ENCODE assay signal across 12 cellular contexts in genomic region chr9:77712533-77713130, GRCh38.
DNase-seq lines count a peak whose midpoint lies in the region; ATAC-seq and TF ChIP-seq lines count a peak whose summit lies in the region.
"Had no signal": no experiment of that assay in that cellular context is flagged by ENCODE, and none has a peak within 500 bp of the region (broad histone marks: within the 10 kb centered on the region; RNA-seq: fewer than 3 reads in every experiment).

No MANE protein-coding gene starts in this region.

- no peak overlapping the region for H3K4me3 Mint-ChIP-seq in CD14-positive monocyte
- H3K4me3 Mint-ChIP-seq: activated B cell treated with CpG ODN at 0.5 μM for 24 hours; activated naive CD8-positive, alpha-beta T cell treated with anti-CD3 and anti-CD28 coated beads, Interleukin-2, amount 10 ng/mL, durations not matched to agents 7 days and 5 days; H9 had no signal

- no peak for TF ChIP-seq POLR2A in sigmoid colon (IDR thresholded peaks at IDR 0.05)

- WGBS in mammary epithelial cell (ENCODE audit: low coverage, missing lambda C conversion rate) = 41% methylated on average over 8 of the region's 9 CpGs
- 17% methylated on average over 9 of the region's 9 CpGs for WGBS in mesenchymal stem cell
- WGBS in sigmoid colon, 2 donors = 76 to 86% methylated on average over 9 of the region's 9 CpGs

- no peak overlapping the region for H3K9ac ChIP-seq in mammary epithelial cell (ENCODE audit: insufficient read depth, low read length)
- no peak overlapping the region for H3K9ac ChIP-seq in mesenchymal stem cell (ENCODE audit: low read length)

- H3K18ac ChIP-seq in mesenchymal stem cell (ENCODE audit: low read depth in 1 of 2, low read length in 2 of 2) = peak overlapping the region; percentile 95 to 96

- no peak for DNase-seq in CD14-positive monocyte (ENCODE audit: low spot score)
- DNase-seq in LHCN-M2 (ENCODE audit: low read depth) = peak; percentile 75
- peak; percentile 79 for DNase-seq in mammary epithelial cell
- DNase-seq in mesenchymal stem cell = peak; percentile 83
- DNase-seq in sigmoid colon = no peak
- no peak for DNase-seq in left lobe of liver (ENCODE audit: low spot score)
- no peak for DNase-seq in NCI-H128 (lab: John Stamatoyannopoulos, UW; ENCODE audit: unreplicated experiment)
- no peak for DNase-seq in RPMI8226
- DNase-seq: activated B cell treated with CpG ODN at 0.5 μM for 24 hours; activated naive CD8-positive, alpha-beta T cell treated with anti-CD3 and anti-CD28 coated beads, Interleukin-2, amount 10 ng/mL, durations not matched to agents 7 days and 5 days; H9; NCI-H1436 had no signal

- H2BK12ac ChIP-seq in mesenchymal stem cell (ENCODE audit: low read length in 2 of 2) = peak overlapping the region; percentile 83 to 88

- no peak for TF ChIP-seq EP300 in sigmoid colon (IDR thresholded peaks at IDR 0.05)

- ATAC-seq in left lobe of liver = no peak

- no TSS peak for BruUV-seq in mammary epithelial cell (replicated peaks; lab: Mats Ljungman, UMichigan)

- H3K4me2 ChIP-seq in mammary epithelial cell (ENCODE audit: insufficient read depth, low read depth, low read length) = peak overlapping the region; percentile 29
- H3K4me2 ChIP-seq in mesenchymal stem cell (ENCODE audit: low read length, poor library complexity, severe bottlenecking) = peak overlapping the region; percentile 33

- H3K9me3 ChIP-seq in mammary epithelial cell (replicated peaks; ENCODE audit: insufficient read depth, low read length) (no peaks in the 10 kb centered on the region), mesenchymal stem cell (ENCODE audit: control insufficient read depth, low read length) (peaks cover 12% of the 10 kb centered on the region), sigmoid colon (no peaks in the 10 kb centered on the region)

- no peaks in the 10 kb centered on the region for H3K79me2 ChIP-seq in mammary epithelial cell (ENCODE audit: insufficient read depth, low read length)

- H3K27ac Mint-ChIP-seq in CD14-positive monocyte = peak overlapping the region in 4 of 7 donors; percentile 13 to 68 (median 28)
- H3K27ac Mint-ChIP-seq: activated B cell treated with CpG ODN at 0.5 μM for 24 hours; activated naive CD8-positive, alpha-beta T cell treated with anti-CD3 and anti-CD28 coated beads, Interleukin-2, amount 10 ng/mL, durations not matched to agents 7 days and 5 days; H9 had no signal

- H3K9me3 Mint-ChIP-seq in CD14-positive monocyte = peaks cover 0 to 7% (median 6%) of the 10 kb centered on the region in 7 donors

- H3K27ac ChIP-seq in mammary epithelial cell (ENCODE audit: insufficient read depth, low read depth, low read length) = no peak overlapping the region
- peak overlapping the region; percentile 100 for H3K27ac ChIP-seq in mesenchymal stem cell (ENCODE audit: low read length, poor library complexity, severe bottlenecking)
- H3K27ac ChIP-seq in sigmoid colon = peak overlapping the region in 2 of 4 donors; percentile 32 to 56

- H3K4me3 ChIP-seq in mammary epithelial cell (replicated peaks in 1 of 3; ENCODE audit: insufficient read depth in 1 of 3, low read depth in 2 of 3, low read length in 3 of 3) = no peak overlapping the region
- no peak overlapping the region for H3K4me3 ChIP-seq in mesenchymal stem cell (ENCODE audit: insufficient read depth in 1 of 2, low read depth in 1 of 2, low read length in 2 of 2)
- H3K4me3 ChIP-seq in sigmoid colon = no peak overlapping the region

- H3K79me1 ChIP-seq in mesenchymal stem cell (replicated peaks; ENCODE audit: low read length, poor library complexity, severe bottlenecking) = peaks cover 3% of the 10 kb centered on the region

- H2BK15ac ChIP-seq in mesenchymal stem cell (ENCODE audit: low read depth, poor library complexity, severe bottlenecking) = peak overlapping the region; percentile 79

- H3K4me1 Mint-ChIP-seq in CD14-positive monocyte = peaks cover 46% of the 10 kb centered on the region
- H3K4me1 Mint-ChIP-seq: activated naive CD8-positive, alpha-beta T cell treated with anti-CD3 and anti-CD28 coated beads, Interleukin-2, amount 10 ng/mL, durations not matched to agents 7 days and 5 days had no signal

- H2AK5ac ChIP-seq in mesenchymal stem cell (ENCODE audit: low read length, severe bottlenecking) = peak overlapping the region; percentile 100

- intact Hi-C loops in CD14-positive monocyte (cut with micrococcal nuclease) (no loop called here), mammary epithelial cell (cut with micrococcal nuclease) (no loop called here), sigmoid colon (cut with DNase I) (no loop called here)

- H4K8ac ChIP-seq in mesenchymal stem cell (ENCODE audit: low read length) = peak overlapping the region; percentile 81

- peak overlapping the region; percentile 49 to 88 for H3K4ac ChIP-seq in mesenchymal stem cell (ENCODE audit: low read depth in 1 of 2, low read length in 2 of 2)

- peak overlapping the region in 1 of 2 experiments; percentile 84 for H3K14ac ChIP-seq in mesenchymal stem cell (ENCODE audit: low read length in 2 of 2)

- peak overlapping the region; percentile 76 for H2BK120ac ChIP-seq in mesenchymal stem cell (ENCODE audit: low read depth, low read length)

- H3K4me1 ChIP-seq in mammary epithelial cell (ENCODE audit: insufficient read depth, low read length) (peaks cover 36% of the 10 kb centered on the region), mesenchymal stem cell (ENCODE audit: control insufficient read depth, insufficient read depth, low read depth, low read length) (peaks cover 10% of the 10 kb centered on the region), sigmoid colon (peaks cover 0 to 29% (median 19%) of the 10 kb centered on the region in 4 donors)

- H3K36me3 ChIP-seq in mammary epithelial cell (ENCODE audit: insufficient read depth, low read length) (no peaks in the 10 kb centered on the region), mesenchymal stem cell (ENCODE audit: control insufficient read depth in 1 of 2, insufficient read depth in 2 of 2, low read depth in 1 of 2, low read length in 2 of 2) (no peaks in the 10 kb centered on the region), sigmoid colon (no peaks in the 10 kb centered on the region)

- H4K91ac ChIP-seq in mesenchymal stem cell (ENCODE audit: low read length) = peak overlapping the region; percentile 98

- TF ChIP-seq CTCF in CD14-positive monocyte (IDR thresholded peaks at IDR 0.05) = no peak
- no peak for TF ChIP-seq CTCF in mammary epithelial cell (conservative IDR thresholded peaks at IDR 0.05 in 1 of 2, IDR thresholded peaks at IDR 0.05 in 1 of 2; ENCODE audit: extremely low read depth in 1 of 2, insufficient read depth in 1 of 2, low read depth in 1 of 2, low read length in 2 of 2)
- no peak for TF ChIP-seq CTCF in sigmoid colon (IDR thresholded peaks at IDR 0.05)

- H3K27me3 ChIP-seq in mammary epithelial cell (ENCODE audit: insufficient read depth, low read length) = no peaks in the 10 kb centered on the region
- H3K27me3 ChIP-seq in mesenchymal stem cell (ENCODE audit: control insufficient read depth in 1 of 2, insufficient read depth in 1 of 2, low read length in 2 of 2) = no peaks in the 10 kb centered on the region
- H3K27me3 ChIP-seq in sigmoid colon = no peaks in the 10 kb centered on the region

- H2AFZ ChIP-seq in mammary epithelial cell (ENCODE audit: low read depth, low read length) (no peak overlapping the region), mesenchymal stem cell (ENCODE audit: low read depth, low read length) (no peak overlapping the region)

- peak overlapping the region; percentile 99 for H2BK5ac ChIP-seq in mesenchymal stem cell (ENCODE audit: low read depth, low read length, poor library complexity, severe bottlenecking)

- H4K20me1 ChIP-seq in mammary epithelial cell (ENCODE audit: insufficient read depth, low read length) = no peaks in the 10 kb centered on the region

- in situ Hi-C loops in mammary epithelial cell (cut with MboI; ENCODE audit: low sequenced_read_pairs in 2 of 2) = no loop called here

- H3K36me3 Mint-ChIP-seq in CD14-positive monocyte = peaks cover 1 to 11% of the 10 kb centered on the region in 2 donors

- dilution Hi-C loops in mammary epithelial cell (cut with HindIII; ENCODE audit: low sequenced_read_pairs) = no loop called here

- H3K23ac ChIP-seq in mesenchymal stem cell (ENCODE audit: low read length in 2 of 2) = no peak overlapping the region

- CTCF ChIA-PET in mammary epithelial cell (lab: Charles Lee; ENCODE audit: low non-redundant PET) = no interaction called here

- H3K27me3 Mint-ChIP-seq in CD14-positive monocyte (ENCODE audit: low read depth in 3 of 3) = peaks cover 0 to 1% (median 0%) of the 10 kb centered on the region in 3 donors
- H3K27me3 Mint-ChIP-seq: activated B cell treated with CpG ODN at 0.5 μM for 24 hours; activated naive CD8-positive, alpha-beta T cell treated with anti-CD3 and anti-CD28 coated beads, Interleukin-2, amount 10 ng/mL, durations not matched to agents 7 days and 5 days had no signal

Comparison
In these comparisons a context has a peak if more than half of its experiments do, and no peak if none do; other contexts are left out.
1. DNase-seq: peak in LHCN-M2 (single experiment), mammary epithelial cell (single experiment) and mesenchymal stem cell (single experiment); none in CD14-positive monocyte (single experiment), sigmoid colon (single experiment), left lobe of liver (single experiment), NCI-H128 (single experiment) and RPMI8226 (single experiment).